Comparison of ENCODE assay signal across 10 cellular contexts in the genomic region with DNA sequence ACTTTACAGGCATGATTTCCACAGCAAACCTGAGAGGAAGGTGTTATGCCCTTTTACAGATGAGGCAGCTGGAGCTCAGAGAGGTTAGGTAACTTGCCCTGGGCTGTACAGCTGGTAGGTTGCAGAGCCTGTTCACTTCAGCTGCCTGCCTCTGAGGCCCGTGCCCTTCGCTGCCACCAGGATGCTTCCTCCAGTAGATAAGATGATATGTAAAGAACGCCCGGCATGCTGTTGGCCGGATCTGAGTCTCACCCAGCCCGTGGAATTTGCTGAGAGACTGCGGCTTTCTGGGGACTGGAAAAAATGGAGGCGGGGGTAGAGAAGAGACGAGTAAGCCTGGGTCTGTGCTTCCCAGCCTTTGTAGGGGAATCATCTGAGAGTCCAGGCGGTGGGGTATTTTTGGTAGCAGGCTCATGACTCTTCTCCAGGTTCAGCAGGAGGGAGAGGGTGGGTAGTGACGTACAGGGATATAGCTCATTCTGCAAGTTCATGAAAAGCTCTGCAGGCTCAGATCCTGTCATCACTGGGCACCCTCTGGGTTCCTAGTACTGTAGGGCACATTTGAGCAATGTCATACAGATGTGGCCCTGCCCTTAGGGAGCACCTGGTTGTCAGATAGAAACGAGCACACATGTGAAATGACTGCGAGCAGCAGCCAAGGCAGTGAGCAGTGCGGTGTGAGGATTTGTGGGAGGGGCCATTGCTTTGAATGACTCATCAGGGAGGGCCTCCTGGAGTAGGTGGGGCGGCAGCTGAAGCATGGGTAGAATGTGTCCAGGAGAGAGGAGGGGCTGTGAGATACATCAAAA.
A peak's percentile ranks its signal among the peaks of the same experiment; 100 is the strongest.
DNase-seq lines count a peak whose midpoint lies in the region; ATAC-seq, FAIRE-seq and TF ChIP-seq lines count a peak whose summit lies in the region.
"Had no signal": no experiment of that assay in that cellular context is flagged by ENCODE, and none has a peak within 500 bp of the region (broad histone marks: within the 10 kb centered on the region; RNA-seq: fewer than 3 reads in every experiment).

No MANE protein-coding gene starts in this region.

- H3K9me1 ChIP-seq in endothelial cell of umbilical vein (replicated peaks; ENCODE audit: control insufficient read depth, extremely low read depth, insufficient read depth, low read length): no peaks in the 10 kb centered on the region

- TF ChIP-seq CTCF in endothelial cell of umbilical vein (IDR thresholded peaks at IDR 0.05; ENCODE audit: extremely low read depth in 1 of 2, insufficient read depth in 1 of 2, low read depth in 1 of 2, low read length in 2 of 2): no peak
- no peak for TF ChIP-seq CTCF in psoas muscle (IDR thresholded peaks at IDR 0.05)

- H3K27me3 ChIP-seq in endothelial cell of umbilical vein (ENCODE audit: control insufficient read depth in 2 of 2, insufficient read depth in 2 of 2, low read length in 2 of 2) (no peaks in the 10 kb centered on the region), psoas muscle (ENCODE audit: insufficient read depth in 3 of 3, low read length in 2 of 3) (no peaks in the 10 kb centered on the region)

- H3K36me3 ChIP-seq in endothelial cell of umbilical vein (ENCODE audit: control insufficient read depth in 2 of 2, extremely low read depth in 1 of 2, insufficient read depth in 2 of 2, low read length in 2 of 2) (peaks cover 0 to 2% of the 10 kb centered on the region in 2 experiments), psoas muscle (ENCODE audit: insufficient read depth in 1 of 2, low read depth in 1 of 2) (no peaks in the 10 kb centered on the region)

- ATAC-seq in psoas muscle (peak; percentile 70 to 82 (median 80)), GM21619 (IDR thresholded peaks at IDR 0.05; ENCODE audit: unreplicated experiment) (no peak)
- ATAC-seq in effector memory CD8-positive, alpha-beta T cell (replicated peaks): no peak

- CTCF ChIA-PET in endothelial cell of umbilical vein (lab: Charles Lee): interaction anchor here (1.0 to 5.7 kb wide), 4 partner anchors 11 to 166 kb away, joined by 3 to 21 read pairs (median 4); no protein-coding TSS in a partner anchor

- H3K9ac ChIP-seq in endothelial cell of umbilical vein (replicated peaks; ENCODE audit: extremely low read depth, insufficient read depth, low read length): no peak overlapping the region

- H3K4me1 Mint-ChIP-seq in effector memory CD8-positive, alpha-beta T cell (ENCODE audit: low read depth in 2 of 2): peaks cover 0 to 8% of the 10 kb centered on the region in 2 donors

- H2AFZ ChIP-seq in endothelial cell of umbilical vein (ENCODE audit: low read depth, low read length): peak overlapping the region; percentile 1

- BruUV-seq in endothelial cell of umbilical vein (replicated peaks; lab: Mats Ljungman, UMichigan): no TSS peak

- H4K20me1 ChIP-seq in endothelial cell of umbilical vein (replicated peaks; ENCODE audit: control insufficient read depth, extremely low read depth, insufficient read depth, low read length): no peaks in the 10 kb centered on the region

- TF ChIP-seq POLR2A in endothelial cell of umbilical vein (IDR thresholded peaks at IDR 0.05; ENCODE audit: low read depth, low read length): no peak

- peak; percentile 13 to 56 for DNase-seq in NCI-H2081 (lab: John Stamatoyannopoulos, UW)
- DNase-seq in NCI-H2081 treated with DMSO at 0.1 percent for 48 hours (lab: John Stamatoyannopoulos, UW): no peak
- peak; percentile 64 for DNase-seq in NCI-H460 (ENCODE audit: extremely low read depth, low read depth)
- peak; percentile 67 for DNase-seq in endothelial cell of umbilical vein (ENCODE audit: low read depth, low spot score)
- DNase-seq in psoas muscle: peak; percentile 49 to 73
- no peak for DNase-seq in effector memory CD8-positive, alpha-beta T cell
- no peak for DNase-seq in DMS79 (lab: John Stamatoyannopoulos, UW)
- DNase-seq: activated naive CD4-positive, alpha-beta T cell treated with Interleukin-2 at 50 U/mL for 16 hours had no signal

- peak; percentile 75 for FAIRE-seq in endothelial cell of umbilical vein (lab: Jason Lieb, UNC)

- no peaks in the 10 kb centered on the region for H3K9me3 Mint-ChIP-seq in effector memory CD8-positive, alpha-beta T cell
- H3K9me3 Mint-ChIP-seq: natural killer cell treated with Interleukin-12 subunit alpha and Interleukin-12 subunit beta and Interleukin-15 and Interleukin-18, amount 100 ng/mL, for 72 hours had no signal

- dilution Hi-C loops in endothelial cell of umbilical vein (cut with MboI; ENCODE audit: extremely low pct_ligation_motif_present, low sequenced_read_pairs): no loop called here

- H3K27me3 Mint-ChIP-seq in effector memory CD8-positive, alpha-beta T cell: peaks cover 61 to 81% of the 10 kb centered on the region in 2 donors

- no peaks in the 10 kb centered on the region for H3K36me3 Mint-ChIP-seq in effector memory CD8-positive, alpha-beta T cell (ENCODE audit: insufficient read depth)
- H3K36me3 Mint-ChIP-seq: natural killer cell treated with Interleukin-12 subunit alpha and Interleukin-12 subunit beta and Interleukin-15 and Interleukin-18, amount 100 ng/mL, for 72 hours had no signal

- H3K4me3 ChIP-seq in endothelial cell of umbilical vein (replicated peaks in 1 of 3; ENCODE audit: insufficient read depth in 1 of 3, low read depth in 1 of 3, low read length in 3 of 3) (no peak overlapping the region), psoas muscle (no peak overlapping the region)

- no peak overlapping the region for H3K27ac Mint-ChIP-seq in effector memory CD8-positive, alpha-beta T cell
- H3K27ac Mint-ChIP-seq: natural killer cell treated with Interleukin-12 subunit alpha and Interleukin-12 subunit beta and Interleukin-15 and Interleukin-18, amount 100 ng/mL, for 72 hours had no signal

- no peak overlapping the region for H3K4me2 ChIP-seq in endothelial cell of umbilical vein (ENCODE audit: insufficient read depth, low read length)

- H3K9me3 ChIP-seq in endothelial cell of umbilical vein (replicated peaks; ENCODE audit: control insufficient read depth, insufficient read depth, low read length) (no peaks in the 10 kb centered on the region), psoas muscle (no peaks in the 10 kb centered on the region)

- peaks cover 4% of the 10 kb centered on the region for H3K4me1 ChIP-seq in endothelial cell of umbilical vein (ENCODE audit: control insufficient read depth, extremely low read depth, insufficient read depth, low read length)
- peaks cover 50% of the 10 kb centered on the region for H3K4me1 ChIP-seq in psoas muscle

- intact Hi-C loops in endothelial cell of umbilical vein (cut with micrococcal nuclease) (no loop called here), psoas muscle (cut with DNase I) (loop anchor here (5.0 kb wide), 1 partner anchor 34 kb away; no protein-coding TSS in a partner anchor)

- 53 to 69% (median 68%) methylated on average over 15 of the region's 15 CpGs for WGBS in psoas muscle, 3 donors

- H3K27ac ChIP-seq in endothelial cell of umbilical vein (ENCODE audit: insufficient read depth, low read depth, low read length): no peak overlapping the region
- H3K27ac ChIP-seq in psoas muscle: peak overlapping the region; percentile 63

- POLR2A ChIA-PET in endothelial cell of umbilical vein (lab: Charles Lee): interaction anchor here (1.2 kb wide), 1 partner anchor 11 kb away, joined by 3 read pairs; no protein-coding TSS in a partner anchor

- no peaks in the 10 kb centered on the region for H3K79me2 ChIP-seq in endothelial cell of umbilical vein (ENCODE audit: control insufficient read depth, insufficient read depth, low read length)

- no peak overlapping the region for H3K4me3 Mint-ChIP-seq in effector memory CD8-positive, alpha-beta T cell
- H3K4me3 Mint-ChIP-seq: natural killer cell treated with Interleukin-12 subunit alpha and Interleukin-12 subunit beta and Interleukin-15 and Interleukin-18, amount 100 ng/mL, for 72 hours had no signal

TF ChIP-seq in endothelial cell of umbilical vein, 7 proteins besides CTCF, POLR2A, EP300 and RAD21:
- TF ChIP-seq FOS (IDR thresholded peaks at IDR 0.05; ENCODE audit: borderline replicate concordance, insufficient read depth, low read length) (peak; percentile 60), EZH2 (IDR thresholded peaks at IDR 0.05; ENCODE audit: borderline replicate concordance, low read depth, low read length, severe bottlenecking) (no peak), JUN (IDR thresholded peaks at IDR 0.05; ENCODE audit: borderline replicate concordance, insufficient read depth, insufficient read length, low read depth) (peak; percentile 20)
TF ChIP-seq in endothelial cell of umbilical vein: peak in this region for 2.

Comparison
In these comparisons a context has a peak if more than half of its experiments do, and no peak if none do; other contexts are left out.
1. DNase-seq: peak in NCI-H2081 (2 of 2), NCI-H460 (single experiment), endothelial cell of umbilical vein (single experiment) and psoas muscle (2 of 2); none in NCI-H2081 treated with DMSO at 0.1 percent for 48 hours (single experiment), effector memory CD8-positive, alpha-beta T cell (0 of 3) and DMS79 (single experiment).
2. ATAC-seq: peak in psoas muscle (4 of 4); none in GM21619 (single experiment) and effector memory CD8-positive, alpha-beta T cell (single experiment).